8 cellular contexts compared by ENCODE assay signal in the genomic region with DNA sequence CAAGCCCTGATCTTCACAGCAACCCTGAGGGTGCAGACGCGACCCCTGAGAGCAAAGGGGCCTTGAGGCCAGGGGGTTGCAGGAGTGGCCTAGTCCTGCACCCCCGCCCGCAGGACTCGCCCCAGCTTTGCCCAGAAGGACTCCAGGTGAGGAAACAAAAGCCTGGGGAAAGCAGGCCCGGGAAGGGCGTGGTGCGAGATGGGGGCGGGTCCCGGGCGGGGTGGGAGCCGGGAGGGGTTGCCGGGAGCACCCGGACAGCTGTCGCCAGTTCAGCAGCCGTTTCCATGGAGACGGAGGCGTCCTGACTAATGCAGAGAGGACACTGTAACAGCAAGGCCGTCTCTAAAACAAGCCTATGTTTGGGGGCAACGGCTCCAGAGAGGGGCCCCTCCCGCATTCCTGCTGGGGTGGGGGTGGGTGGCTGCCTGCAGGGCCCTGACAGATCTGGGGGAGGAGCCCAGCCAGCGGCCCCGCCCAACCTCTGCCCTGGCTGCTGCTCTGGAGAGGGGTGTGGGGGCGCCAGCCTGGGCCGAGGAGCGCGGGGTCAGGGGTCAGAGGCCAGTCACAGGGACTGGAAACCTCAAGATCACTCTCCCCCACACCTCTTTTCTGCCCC. TPM values are rescaled to one million over a fixed set of nuclear protein-coding genes. Genes with fewer than 3 reads are reported as not detected.
DNase-seq lines count a peak whose midpoint lies in the region; ATAC-seq and TF ChIP-seq lines count a peak whose summit lies in the region.
"Had no signal": no experiment of that assay in that cellular context is flagged by ENCODE, and none has a peak within 500 bp of the region (broad histone marks: within the 10 kb centered on the region; RNA-seq: fewer than 3 reads in every experiment).

No MANE protein-coding gene starts in this region.

- H3K4me3 ChIP-seq in PC-3 (ENCODE audit: low read length) = no peak overlapping the region
- H3K4me3 ChIP-seq in fibroblast of mammary gland (ENCODE audit: control insufficient read depth, low read depth, low read length) = no peak overlapping the region
- H3K4me3 ChIP-seq: SK-N-MC had no signal

- peak overlapping the region; percentile 34; the same call in 1 of the 2 replicates for H3K9ac ChIP-seq in PC-3 (ENCODE audit: low read length)

- H3K4me1 Mint-ChIP-seq in nephron = peaks cover 43% of the 10 kb centered on the region
- peaks cover 4% of the 10 kb centered on the region for H3K4me1 Mint-ChIP-seq in activated CD4-positive, alpha-beta T cell treated with anti-CD3 and anti-CD28 coated beads, Interleukin-2, amount 10 ng/mL, durations not matched to agents 24 days and 14 days

- BruUV-seq in PC-3 (replicated peaks; lab: Mats Ljungman, UMichigan) = no TSS peak

- H3K79me2 ChIP-seq in PC-3 (ENCODE audit: low read length) = no peaks in the 10 kb centered on the region

- H3K27ac ChIP-seq in PC-3 (ENCODE audit: low read length) = peak overlapping the region; percentile 12
- H3K27ac ChIP-seq: SK-N-MC had no signal

- no peaks in the 10 kb centered on the region for H4K20me1 ChIP-seq in PC-3 (ENCODE audit: low read length)

- H2AFZ ChIP-seq in PC-3 (ENCODE audit: low read length) = no peak overlapping the region

- H3K36me3 Mint-ChIP-seq in nephron (ENCODE audit: low read depth) = no peaks in the 10 kb centered on the region
- no peaks in the 10 kb centered on the region for H3K36me3 Mint-ChIP-seq in activated CD4-positive, alpha-beta T cell treated with anti-CD3 and anti-CD28 coated beads, Interleukin-2, amount 10 ng/mL, durations not matched to agents 24 days and 14 days (ENCODE audit: low read depth)

- POLR2A ChIA-PET in PC-3 (lab: Charles Lee; ENCODE audit: unreplicated experiment) = no interaction called here

- H3K4me3 Mint-ChIP-seq in nephron = peak overlapping the region in 2 of 3 experiments; percentile 41 to 51
- H3K4me3 Mint-ChIP-seq in activated CD4-positive, alpha-beta T cell treated with anti-CD3 and anti-CD28 coated beads, Interleukin-2, amount 10 ng/mL, durations not matched to agents 24 days and 14 days = no peak overlapping the region

- DNase-seq in HuH-7.5 (ENCODE audit: low spot score) (peak; percentile 65), PC-3 (peak; percentile 70), fibroblast of mammary gland (ENCODE audit: low read depth) (peak; percentile 69), GF-D8 (lab: John Stamatoyannopoulos, UW) (no peak)
- DNase-seq in activated CD4-positive, alpha-beta T cell treated with anti-CD3 and anti-CD28 coated beads, Interleukin-2, amount 10 ng/mL, durations not matched to agents 24 days and 14 days = no peak

- H3K27me3 ChIP-seq in PC-3 (ENCODE audit: low read length) = no peaks in the 10 kb centered on the region

- TF ChIP-seq CTCF in PC-3 (conservative IDR thresholded peaks at IDR 0.05; ENCODE audit: low read depth, low read length) (no peak), fibroblast of mammary gland (conservative IDR thresholded peaks at IDR 0.05; ENCODE audit: control insufficient read depth, insufficient read depth, low read depth, low read length) (no peak), nephron (IDR thresholded peaks at IDR 0.05; ENCODE audit: unreplicated experiment in 3 of 3) (no peak)

- peak overlapping the region; percentile 65 for H3K4me2 ChIP-seq in PC-3 (ENCODE audit: low read length)

- peaks cover 5% of the 10 kb centered on the region; the same call in 1 of the 2 replicates for H3K4me1 ChIP-seq in PC-3 (ENCODE audit: insufficient read depth, low read length)

- CTCF ChIA-PET in PC-3 (lab: Charles Lee) = interaction anchor here (0.6 kb wide), 1 partner anchor 11 kb away, joined by 4 read pairs; no protein-coding TSS in a partner anchor

- intact Hi-C loops in PC-3 (cut with micrococcal nuclease) = loop anchor here (10.0 kb wide), 1 partner anchor 51 kb away; no protein-coding TSS in a partner anchor
- intact Hi-C loops in activated CD4-positive, alpha-beta T cell treated with anti-CD3 and anti-CD28 coated beads, Interleukin-2, amount 10 ng/mL, durations not matched to agents 24 days and 14 days (cut with micrococcal nuclease) = loop anchor here (5.0 to 10.0 kb wide), 2 partner anchors 51 to 119 kb away; a partner anchor contains a TSS

- H3K9me3 Mint-ChIP-seq in nephron = no peaks in the 10 kb centered on the region
- no peaks in the 10 kb centered on the region for H3K9me3 Mint-ChIP-seq in activated CD4-positive, alpha-beta T cell treated with anti-CD3 and anti-CD28 coated beads, Interleukin-2, amount 10 ng/mL, durations not matched to agents 24 days and 14 days

- ATAC-seq in PC-3 = peak; percentile 70
- ATAC-seq in GM19351 (IDR thresholded peaks at IDR 0.05; ENCODE audit: unreplicated experiment) = no peak

- no peaks in the 10 kb centered on the region for H3F3A ChIP-seq in PC-3 (ENCODE audit: low read length, unreplicated experiment)

- no peaks in the 10 kb centered on the region for H3K9me2 ChIP-seq in PC-3 (replicated peaks; ENCODE audit: low read length)

- peak overlapping the region in 2 of 3 experiments; percentile 38 to 74 for H3K27ac Mint-ChIP-seq in nephron
- no peak overlapping the region for H3K27ac Mint-ChIP-seq in activated CD4-positive, alpha-beta T cell treated with anti-CD3 and anti-CD28 coated beads, Interleukin-2, amount 10 ng/mL, durations not matched to agents 24 days and 14 days

- no peaks in the 10 kb centered on the region for H3K36me3 ChIP-seq in PC-3 (ENCODE audit: low read depth, low read length)

- no peaks in the 10 kb centered on the region for H3K9me3 ChIP-seq in PC-3 (ENCODE audit: low read length)

- peaks cover 16% of the 10 kb centered on the region for H3K27me3 Mint-ChIP-seq in nephron (ENCODE audit: low read depth)
- H3K27me3 Mint-ChIP-seq in activated CD4-positive, alpha-beta T cell treated with anti-CD3 and anti-CD28 coated beads, Interleukin-2, amount 10 ng/mL, durations not matched to agents 24 days and 14 days = peaks cover 38% of the 10 kb centered on the region

RNA-seq across cellular contexts. Expression of a gene that starts 3.0 kb away (rescaled TPM):
- not detected in 2 replicates for total RNA-seq in PC-3 (2014; rRNA removed)
- total RNA-seq in activated CD4-positive, alpha-beta T cell treated with anti-CD3 and anti-CD28 coated beads, Interleukin-2, amount 10 ng/mL, durations not matched to agents 24 days and 14 days = not detected in 2 replicates

RNA-seq across cellular contexts. Expression of a gene that starts 20.0 kb away (rescaled TPM):
- total RNA-seq in PC-3 (2014; rRNA removed) = 4.8 and 5.1 TPM in 2 replicates
- total RNA-seq in activated CD4-positive, alpha-beta T cell treated with anti-CD3 and anti-CD28 coated beads, Interleukin-2, amount 10 ng/mL, durations not matched to agents 24 days and 14 days = 0.54 and 0.85 TPM in 2 replicates

RNA-seq across cellular contexts. Expression of a gene that starts 34.7 kb away (rescaled TPM):
- 2.4 and 8.3 TPM in 2 replicates for total RNA-seq in PC-3 (2014; rRNA removed)
- total RNA-seq in activated CD4-positive, alpha-beta T cell treated with anti-CD3 and anti-CD28 coated beads, Interleukin-2, amount 10 ng/mL, durations not matched to agents 24 days and 14 days = 3.5 and 5.2 TPM in 2 replicates

Comparison
In these comparisons a context has a peak if more than half of its experiments do, and no peak if none do; other contexts are left out.
1. DNase-seq: peak in HuH-7.5 (single experiment), PC-3 (single experiment) and fibroblast of mammary gland (single experiment); none in GF-D8 (single experiment) and activated CD4-positive, alpha-beta T cell treated with anti-CD3 and anti-CD28 coated beads, Interleukin-2, amount 10 ng/mL, durations not matched to agents 24 days and 14 days (single experiment).